8 cellular contexts compared by ENCODE assay signal in genomic region chr19:35140898-35141626, GRCh38. TPM values are rescaled to one million over a fixed set of nuclear protein-coding genes. Genes with fewer than 3 reads are reported as not detected.
DNase-seq lines count a peak whose midpoint lies in the region; ATAC-seq and TF ChIP-seq lines count a peak whose summit lies in the region.

No MANE protein-coding gene starts in this region.

- POLR2A ChIA-PET in activated CD8-positive, alpha-beta T cell treated with anti-CD3 and anti-CD28 coated beads for 36 hours (lab: Charles Lee): interaction anchor here (0.9 to 1.9 kb wide), 8 partner anchors 13 to 154 kb away, joined by 3 to 10 read pairs (median 4); partner anchors contain the start of gene FXYD5

- WGBS in lower leg skin, 2 donors: 3 to 5% methylated on average over 32 of the region's 36 CpGs

- H3K9me3 Mint-ChIP-seq in activated CD8-positive, alpha-beta T cell treated with anti-CD3 and anti-CD28 coated beads for 36 hours: no peaks in the 10 kb centered on the region

- H3K27ac Mint-ChIP-seq in activated CD8-positive, alpha-beta T cell treated with anti-CD3 and anti-CD28 coated beads for 36 hours: peak overlapping the region; percentile 26

- CTCF ChIA-PET in activated CD8-positive, alpha-beta T cell treated with anti-CD3 and anti-CD28 coated beads for 36 hours (lab: Charles Lee): interaction anchor here (0.6 to 3.9 kb wide), 24 partner anchors 13 to 354 kb away, joined by 3 to 57 read pairs (median 5); partner anchors contain the start of gene FXYD5

- no peaks in the 10 kb centered on the region for H3K36me3 Mint-ChIP-seq in activated CD8-positive, alpha-beta T cell treated with anti-CD3 and anti-CD28 coated beads for 36 hours (ENCODE audit: low read depth)

- peak overlapping the region; percentile 74 for H3K4me3 Mint-ChIP-seq in activated CD8-positive, alpha-beta T cell treated with anti-CD3 and anti-CD28 coated beads for 36 hours

- no peak for TF ChIP-seq POLR2A in lower leg skin (IDR thresholded peaks at IDR 0.05)

- peaks cover 7% of the 10 kb centered on the region for H3K27me3 Mint-ChIP-seq in activated CD8-positive, alpha-beta T cell treated with anti-CD3 and anti-CD28 coated beads for 36 hours

- ATAC-seq in HG02852 (IDR thresholded peaks at IDR 0.05; ENCODE audit: unreplicated experiment): peak; percentile 69
- peak; percentile 96 for ATAC-seq in activated CD8-positive, alpha-beta T cell treated with anti-CD3 and anti-CD28 coated beads for 36 hours
- ATAC-seq in GM18867 (IDR thresholded peaks at IDR 0.05; ENCODE audit: unreplicated experiment): no peak

- H3K27ac ChIP-seq in dorsolateral prefrontal cortex: peak overlapping the region in 55 of 59 donors; percentile 13 to 99 (median 89)

- intact Hi-C loops in activated CD8-positive, alpha-beta T cell treated with anti-CD3 and anti-CD28 coated beads for 36 hours (cut with micrococcal nuclease): loop anchor here (5.0 to 10.0 kb wide), 2 partner anchors 71 to 124 kb away; partner anchors contain the start of gene USF2
- intact Hi-C loops in dorsolateral prefrontal cortex (cut with DNase I) (loop anchor here (2.0 to 10.0 kb wide), 3 partner anchors 74 to 354 kb away; partner anchors contain the start of gene KRTDAP (in 1 of the 2)), lower leg skin (cut with DNase I; ENCODE audit: low total_unique reads) (loop anchor here (10.0 kb wide), 1 partner anchor 124 kb away; the partner anchor contains the start of gene USF2)

- H3K4me3 ChIP-seq in dorsolateral prefrontal cortex: peak overlapping the region; percentile 16 to 80 (median 61)
- H3K4me3 ChIP-seq in lower leg skin (ENCODE audit: low read depth, poor library complexity, severe bottlenecking): no peak overlapping the region

- H3K4me1 Mint-ChIP-seq in activated CD8-positive, alpha-beta T cell treated with anti-CD3 and anti-CD28 coated beads for 36 hours (ENCODE audit: low read depth): peaks cover 32% of the 10 kb centered on the region

- DNase-seq in ELR (ENCODE audit: low read depth) (peak; percentile 91), NCI-H748 treated with DMSO at 0.1 percent for 48 hours (lab: John Stamatoyannopoulos, UW) (peak; percentile 80), dorsolateral prefrontal cortex (peak; percentile 81 to 97 (median 94)), lower leg skin (ENCODE audit: low spot score in 2 of 2) (peak; percentile 92 to 98)
- peak; percentile 98 for DNase-seq in activated CD8-positive, alpha-beta T cell treated with anti-CD3 and anti-CD28 coated beads for 36 hours
- peak; percentile 96 to 99 for DNase-seq in stimulated activated CD4-positive, alpha-beta T cell treated with anti-CD3 and anti-CD28 coated beads, Interleukin-4, amount 100 ng/mL, for 4 hours

- H3K27me3 ChIP-seq in dorsolateral prefrontal cortex: peaks cover 0 to 3% (median 0%) of the 10 kb centered on the region in 45 donors

- TF ChIP-seq CTCF in activated CD8-positive, alpha-beta T cell treated with anti-CD3 and anti-CD28 coated beads for 36 hours (IDR thresholded peaks at IDR 0.05): peak; percentile 39
- peak in 53 of 56 donors; percentile 15 to 72 (median 48) for TF ChIP-seq CTCF in dorsolateral prefrontal cortex (IDR thresholded peaks at IDR 0.05 in 54 of 56, conservative IDR thresholded peaks at IDR 0.05 in 2 of 56; ENCODE audit: low read depth in 1 of 56, partially characterized antibody in 56 of 56)
- no peak for TF ChIP-seq CTCF in lower leg skin (IDR thresholded peaks at IDR 0.05)

RNA-seq across cellular contexts. Expression of gene FXYD7, which starts 2.0 kb away (rescaled TPM):
- under 1 TPM in 1 of 2 experiments, not detected in 1; 0.38 TPM for total RNA-seq in activated CD8-positive, alpha-beta T cell treated with anti-CD3 and anti-CD28 coated beads for 36 hours
- total RNA-seq in dorsolateral prefrontal cortex (100 to 1,000 TPM in 116 of 120 experiments, 10 to 100 TPM in 4; 72.7 to 214 (median 155) TPM), lower leg skin (1 to 10 TPM in 1 of 4 donors, not detected in 3; 1.3 TPM)

RNA-seq across cellular contexts. Expression of gene FXYD1, which starts 2.4 kb away (rescaled TPM):
- total RNA-seq in activated CD8-positive, alpha-beta T cell treated with anti-CD3 and anti-CD28 coated beads for 36 hours: 1 to 10 TPM in 1 of 2 experiments, not detected in 1; 1.9 TPM
- total RNA-seq in dorsolateral prefrontal cortex (100 to 1,000 TPM in 117 of 120 experiments, 10 to 100 TPM in 3; 86.4 to 482 (median 185) TPM), lower leg skin (10 to 100 TPM in 1 of 4 donors, 1 to 10 TPM in 2, not detected in 1; 5.5 to 20.9 (median 6.5) TPM)

RNA-seq across cellular contexts. Expression of gene LGI4, which starts 6.2 kb away (rescaled TPM):
- under 1 TPM; 0.25 to 0.27 TPM for total RNA-seq in activated CD8-positive, alpha-beta T cell treated with anti-CD3 and anti-CD28 coated beads for 36 hours
- total RNA-seq in dorsolateral prefrontal cortex (100 to 1,000 TPM in 9 of 120 experiments, 10 to 100 TPM in 111; 44.4 to 136 (median 72.9) TPM), lower leg skin (10 to 100 TPM in 1 of 4 donors, 1 to 10 TPM in 3; 4.3 to 19.4 (median 8.9) TPM)

RNA-seq across cellular contexts. Expression of gene FXYD5, which starts 13.5 kb away (rescaled TPM):
- 100 to 1,000 TPM; 225 to 241 TPM for total RNA-seq in activated CD8-positive, alpha-beta T cell treated with anti-CD3 and anti-CD28 coated beads for 36 hours
- total RNA-seq in dorsolateral prefrontal cortex (10 to 100 TPM in 101 of 120 experiments, 1 to 10 TPM in 19; 5.8 to 36.4 (median 14.0) TPM), lower leg skin (10 to 100 TPM; 41.4 to 59.8 (median 57.7) TPM)

RNA-seq across cellular contexts. Expression of gene FXYD3, which starts 25.4 kb away (rescaled TPM):
- not detected for total RNA-seq in activated CD8-positive, alpha-beta T cell treated with anti-CD3 and anti-CD28 coated beads for 36 hours
- total RNA-seq in dorsolateral prefrontal cortex (10 to 100 TPM in 2 of 120 experiments, 1 to 10 TPM in 110, under 1 TPM in 5, not detected in 3; 0.55 to 17.3 (median 3.3) TPM), lower leg skin (100 to 1,000 TPM; 391 to 630 (median 546) TPM)

Comparison
In these comparisons a context has a peak if more than half of its experiments do, and no peak if none do; other contexts are left out.
1. CTCF ChIP-seq: peak in activated CD8-positive, alpha-beta T cell treated with anti-CD3 and anti-CD28 coated beads for 36 hours (single experiment) and dorsolateral prefrontal cortex (53 of 56); none in lower leg skin (0 of 3).
2. RNA of gene FXYD7, which starts 2.0 kb away (total RNA-seq): 72.7 to 214 TPM in dorsolateral prefrontal cortex; 0.38 TPM in activated CD8-positive, alpha-beta T cell treated with anti-CD3 and anti-CD28 coated beads for 36 hours and 1.3 TPM in lower leg skin; every median in the first group is over 10 times any median in the second.
3. RNA of gene LGI4, which starts 6.2 kb away (total RNA-seq): 44.4 to 136 TPM in dorsolateral prefrontal cortex and 4.3 to 19.4 TPM in lower leg skin; 0.25 to 0.27 TPM in activated CD8-positive, alpha-beta T cell treated with anti-CD3 and anti-CD28 coated beads for 36 hours; every median in the first group is over 4 times any median in the second.
4. Peak in every context shown above with its lines, with median percentiles within 50 percentile points of each other: DNase-seq.